In genomic region chr17:38731526-38732294, GRCh38 we compare ENCODE assay signal across 8 cellular contexts. TPM values are rescaled to one million over a fixed set of nuclear protein-coding genes. Genes with fewer than 3 reads are reported as not detected.
A peak's percentile ranks its signal among the peaks of the same experiment; 100 is the strongest.
DNase-seq lines count a peak whose midpoint lies in the region; ATAC-seq, FAIRE-seq and TF ChIP-seq lines count a peak whose summit lies in the region.

No MANE protein-coding gene starts in this region.

- FAIRE-seq in keratinocyte (lab: Jason Lieb, UNC) = no peak

- peak overlapping the region; percentile 88 for H3K4me2 ChIP-seq in keratinocyte (ENCODE audit: control insufficient read depth, extremely low read depth, insufficient read depth, low read depth, low read length)

- H3K4me1 Mint-ChIP-seq in activated CD4-positive, alpha-beta T cell treated with anti-CD3 and anti-CD28 coated beads for 36 hours = peaks cover 73% of the 10 kb centered on the region
- peaks cover 73% of the 10 kb centered on the region for H3K4me1 Mint-ChIP-seq in activated CD8-positive, alpha-beta T cell treated with anti-CD3 and anti-CD28 coated beads for 36 hours (ENCODE audit: low read depth)

- no peaks in the 10 kb centered on the region for H4K20me1 ChIP-seq in keratinocyte (ENCODE audit: control insufficient read depth, extremely low read depth, insufficient read depth, low read length)

- CTCF ChIA-PET in activated CD4-positive, alpha-beta T cell treated with anti-CD3 and anti-CD28 coated beads for 36 hours (lab: Charles Lee) = interaction anchor here (0.6 to 2.5 kb wide), 11 partner anchors 15 to 672 kb away, joined by 3 to 23 read pairs (median 4); no protein-coding TSS in a partner anchor
- CTCF ChIA-PET in activated CD8-positive, alpha-beta T cell treated with anti-CD3 and anti-CD28 coated beads for 36 hours (lab: Charles Lee) = interaction anchor here (0.8 to 9.4 kb wide), 8 partner anchors 19 to 421 kb away, joined by 3 to 160 read pairs (median 6); partner anchors contain the start of genes EPOP and PSMB3

- H3K9me1 ChIP-seq in keratinocyte (ENCODE audit: control insufficient read depth, extremely low read depth, insufficient read depth, low read length) = no peaks in the 10 kb centered on the region

- H3K79me2 ChIP-seq in keratinocyte (ENCODE audit: control insufficient read depth, insufficient read depth, low read length) = peaks cover 13% of the 10 kb centered on the region

- DNase-seq in activated CD4-positive, alpha-beta T cell treated with anti-CD3 and anti-CD28 coated beads for 36 hours = no peak
- no peak for DNase-seq in activated CD4-positive, alpha-beta T cell treated with anti-CD3 and anti-CD28 coated beads, Interleukin-2, amount 50 U/mL, for 48 hours
- DNase-seq in activated CD8-positive, alpha-beta T cell treated with anti-CD3 and anti-CD28 coated beads for 36 hours = no peak
- DNase-seq in keratinocyte (ENCODE audit: low read depth, low spot score) (no peak), testis (no peak), RKO (ENCODE audit: low spot score) (no peak), activated gamma-delta T cell treated with Interleukin-2 at 50 U/mL for 16 hours (no peak)

- H3K27me3 ChIP-seq in keratinocyte (ENCODE audit: control insufficient read depth, extremely low read depth, insufficient read depth, low read length) (no peaks in the 10 kb centered on the region), testis (no peaks in the 10 kb centered on the region)

- intact Hi-C loops in activated CD4-positive, alpha-beta T cell treated with anti-CD3 and anti-CD28 coated beads for 36 hours (cut with DNase I, micrococcal nuclease) = loop anchor here (2.0 to 10.0 kb wide), 3 partner anchors 125 to 307 kb away; partner anchors contain the start of genes ARHGAP23 (in 1 of the 2) and SRCIN1 (in 1 of the 2)
- intact Hi-C loops in activated CD8-positive, alpha-beta T cell treated with anti-CD3 and anti-CD28 coated beads for 36 hours (cut with micrococcal nuclease) = loop anchor here (5.0 kb wide), 1 partner anchor 34 kb away; no protein-coding TSS in a partner anchor
- intact Hi-C loops in testis (cut with DNase I; ENCODE audit: low total_unique reads) = loop anchor here (5.0 kb wide), 1 partner anchor 54 kb away; no protein-coding TSS in a partner anchor

- TF ChIP-seq CTCF in activated CD8-positive, alpha-beta T cell treated with anti-CD3 and anti-CD28 coated beads for 36 hours (IDR thresholded peaks at IDR 0.05) = no peak
- TF ChIP-seq CTCF in keratinocyte (optimal IDR thresholded peaks at IDR 0.05 in 1 of 3, IDR thresholded peaks at IDR 0.05 in 1 of 3, conservative IDR thresholded peaks at IDR 0.05 in 1 of 3; ENCODE audit: extremely low read depth in 1 of 3, insufficient read depth in 2 of 3, low read length in 3 of 3) (no peak), testis (IDR thresholded peaks at IDR 0.05) (no peak)

- H3K27me3 Mint-ChIP-seq in activated CD4-positive, alpha-beta T cell treated with anti-CD3 and anti-CD28 coated beads for 36 hours = no peaks in the 10 kb centered on the region
- H3K27me3 Mint-ChIP-seq in activated CD8-positive, alpha-beta T cell treated with anti-CD3 and anti-CD28 coated beads for 36 hours = no peaks in the 10 kb centered on the region

- peak overlapping the region; percentile 86 for H3K9ac ChIP-seq in keratinocyte (ENCODE audit: control insufficient read depth, extremely low read depth, insufficient read depth, low read length)

- ATAC-seq in activated CD4-positive, alpha-beta T cell treated with anti-CD3 and anti-CD28 coated beads for 36 hours = no peak
- no peak for ATAC-seq in activated CD8-positive, alpha-beta T cell treated with anti-CD3 and anti-CD28 coated beads for 36 hours
- ATAC-seq in GM21423 (IDR thresholded peaks at IDR 0.05; ENCODE audit: unreplicated experiment) = no peak

- peaks cover 24% of the 10 kb centered on the region for H3K36me3 Mint-ChIP-seq in activated CD4-positive, alpha-beta T cell treated with anti-CD3 and anti-CD28 coated beads for 36 hours (ENCODE audit: low read depth)
- H3K36me3 Mint-ChIP-seq in activated CD8-positive, alpha-beta T cell treated with anti-CD3 and anti-CD28 coated beads for 36 hours (ENCODE audit: low read depth) = peaks cover 29% of the 10 kb centered on the region

- 68 to 85% methylated on average over 5 to 8 of the region's 8 CpGs for WGBS in testis, 2 donors

- peak overlapping the region; percentile 91 for H3K4me3 Mint-ChIP-seq in activated CD4-positive, alpha-beta T cell treated with anti-CD3 and anti-CD28 coated beads for 36 hours
- peak overlapping the region; percentile 89 for H3K4me3 Mint-ChIP-seq in activated CD8-positive, alpha-beta T cell treated with anti-CD3 and anti-CD28 coated beads for 36 hours

- POLR2A ChIA-PET in activated CD4-positive, alpha-beta T cell treated with anti-CD3 and anti-CD28 coated beads for 36 hours (lab: Charles Lee) = interaction anchor here (0.6 to 1.8 kb wide), 3 partner anchors 22 to 379 kb away, joined by 3 to 6 read pairs (median 3); no protein-coding TSS in a partner anchor
- POLR2A ChIA-PET in activated CD8-positive, alpha-beta T cell treated with anti-CD3 and anti-CD28 coated beads for 36 hours (lab: Charles Lee) = interaction anchor here (0.6 to 2.5 kb wide), 15 partner anchors 9 to 65 kb away, joined by 3 to 13 read pairs (median 4); partner anchors contain the start of gene MLLT6

- H3K4me3 ChIP-seq in keratinocyte (ENCODE audit: control insufficient read depth in 2 of 3, extremely low read depth in 1 of 3, insufficient read depth in 2 of 3, low read depth in 1 of 3, low read length in 3 of 3) (peak overlapping the region in 2 of 3 experiments; percentile 95 to 99), testis (no peak overlapping the region)

- H3K27ac Mint-ChIP-seq in activated CD4-positive, alpha-beta T cell treated with anti-CD3 and anti-CD28 coated beads for 36 hours = peak overlapping the region; percentile 75
- H3K27ac Mint-ChIP-seq in activated CD8-positive, alpha-beta T cell treated with anti-CD3 and anti-CD28 coated beads for 36 hours = peak overlapping the region; percentile 94

- H3K27ac ChIP-seq in keratinocyte (ENCODE audit: control insufficient read depth, insufficient read depth, low read length) (no peak overlapping the region), testis (peak overlapping the region; percentile 39 to 89)

- H3K4me1 ChIP-seq in keratinocyte (ENCODE audit: control insufficient read depth, extremely low read depth, insufficient read depth, low read length) (peaks cover 14% of the 10 kb centered on the region), testis (peaks cover 65% of the 10 kb centered on the region)

- H2AFZ ChIP-seq in keratinocyte (ENCODE audit: control insufficient read depth, low read length) = no peak overlapping the region

- no peaks in the 10 kb centered on the region for H3K9me3 ChIP-seq in keratinocyte (ENCODE audit: control insufficient read depth, low read depth, low read length)
- no peaks in the 10 kb centered on the region for H3K9me3 ChIP-seq in testis

- dilution Hi-C loops in keratinocyte (cut with MboI; ENCODE audit: extremely low pct_ligation_motif_present, low sequenced_read_pairs) = no loop called here

- TF ChIP-seq POLR2A in testis (IDR thresholded peaks at IDR 0.05) = no peak

- no peaks in the 10 kb centered on the region for H3K9me3 Mint-ChIP-seq in activated CD4-positive, alpha-beta T cell treated with anti-CD3 and anti-CD28 coated beads for 36 hours (ENCODE audit: low read depth)
- H3K9me3 Mint-ChIP-seq in activated CD8-positive, alpha-beta T cell treated with anti-CD3 and anti-CD28 coated beads for 36 hours = no peaks in the 10 kb centered on the region

- H3K36me3 ChIP-seq in keratinocyte (ENCODE audit: control insufficient read depth in 2 of 2, extremely low read depth in 1 of 2, insufficient read depth in 2 of 2, low read length in 2 of 2) (peaks cover 15 to 23% of the 10 kb centered on the region in 2 experiments), testis (ENCODE audit: low read depth, missing control alignments) (no peaks in the 10 kb centered on the region)

RNA-seq across cellular contexts. Expression of gene CISD3, which starts 1.6 kb away (rescaled TPM):
- 10 to 100 TPM; 49.4 to 58.6 TPM for total RNA-seq in activated CD4-positive, alpha-beta T cell treated with anti-CD3 and anti-CD28 coated beads for 36 hours
- 10 to 100 TPM; 43.2 to 44.2 TPM for total RNA-seq in activated CD8-positive, alpha-beta T cell treated with anti-CD3 and anti-CD28 coated beads for 36 hours
- polyA plus RNA-seq in keratinocyte = 10.4 to 25.6 TPM (median 17.1 TPM) in 3 replicates
- 2.1 TPM for polyA plus RNA-seq in keratinocyte (2011; ENCODE audit: low read depth)
- 11.2 and 20.0 TPM in 2 replicates for polyA plus RNA-seq in keratinocyte (2011; cell fraction: cytosol; rRNA removed)
- polyA plus RNA-seq in keratinocyte (2011; cell fraction: nucleus; rRNA removed) = 4.3 and 4.5 TPM in 2 replicates
- 15.6 and 35.2 TPM in 2 replicates for polyA plus RNA-seq in keratinocyte (2012; ENCODE audit: low replicate concordance)
- 4.9 to 16.3 TPM (median 5.5 TPM) in 3 replicates for polyA minus RNA-seq in keratinocyte
- polyA minus RNA-seq in keratinocyte (2011; cell fraction: cytosol; rRNA and poly(A)+ RNA removed) = 12.9 TPM
- polyA minus RNA-seq in keratinocyte (2011; cell fraction: nucleus; rRNA and poly(A)+ RNA removed) = 1.7 and 2.9 TPM in 2 replicates
- 10 to 100 TPM; 13.9 to 14.3 TPM for total RNA-seq in testis
- polyA plus RNA-seq in testis (ENCODE audit: insufficient read depth, low read depth, low replicate concordance) = 25.7 TPM

RNA-seq across cellular contexts. Expression of gene PCGF2, which starts 16.4 kb away (rescaled TPM):
- total RNA-seq in activated CD4-positive, alpha-beta T cell treated with anti-CD3 and anti-CD28 coated beads for 36 hours = 1 to 10 TPM; 1.6 to 1.7 TPM
- total RNA-seq in activated CD8-positive, alpha-beta T cell treated with anti-CD3 and anti-CD28 coated beads for 36 hours = 1 to 10 TPM in 1 of 2 experiments, under 1 TPM in 1; 0.50 to 1.2 TPM
- 3.3 to 6.9 TPM (median 4.1 TPM) in 3 replicates for polyA plus RNA-seq in keratinocyte
- polyA plus RNA-seq in keratinocyte (2011; ENCODE audit: low read depth) = 14.1 TPM
- 6.6 and 11.6 TPM in 2 replicates for polyA plus RNA-seq in keratinocyte (2011; cell fraction: cytosol; rRNA removed)
- 10.1 and 12.5 TPM in 2 replicates for polyA plus RNA-seq in keratinocyte (2011; cell fraction: nucleus; rRNA removed)
- polyA plus RNA-seq in keratinocyte (2012; ENCODE audit: low replicate concordance) = 14.9 and 19.0 TPM in 2 replicates
- polyA minus RNA-seq in keratinocyte = 3.1 to 24.6 TPM (median 5.8 TPM) in 3 replicates
- 15.5 TPM for polyA minus RNA-seq in keratinocyte (2011; cell fraction: cytosol; rRNA and poly(A)+ RNA removed)
- 3.2 and 6.3 TPM in 2 replicates for polyA minus RNA-seq in keratinocyte (2011; cell fraction: nucleus; rRNA and poly(A)+ RNA removed)
- total RNA-seq in testis = 10 to 100 TPM in 1 of 2 donors, 1 to 10 TPM in 1; 8.1 to 20.9 TPM
- 21.2 TPM for polyA plus RNA-seq in testis (ENCODE audit: insufficient read depth, low read depth, low replicate concordance)

RNA-seq across cellular contexts. Expression of gene PSMB3, which starts 20.8 kb away (rescaled TPM):
- total RNA-seq in activated CD4-positive, alpha-beta T cell treated with anti-CD3 and anti-CD28 coated beads for 36 hours = 100 to 1,000 TPM; 337 to 396 TPM
- 100 to 1,000 TPM; 275 to 279 TPM for total RNA-seq in activated CD8-positive, alpha-beta T cell treated with anti-CD3 and anti-CD28 coated beads for 36 hours
- polyA plus RNA-seq in keratinocyte = 294 to 346 TPM (median 316 TPM) in 3 replicates
- 56.5 TPM for polyA plus RNA-seq in keratinocyte (2011; ENCODE audit: low read depth)
- polyA plus RNA-seq in keratinocyte (2011; cell fraction: cytosol; rRNA removed) = 303 and 332 TPM in 2 replicates
- polyA plus RNA-seq in keratinocyte (2011; cell fraction: nucleus; rRNA removed) = 227 and 268 TPM in 2 replicates
- polyA plus RNA-seq in keratinocyte (2012; ENCODE audit: low replicate concordance) = 178 and 256 TPM in 2 replicates
- polyA minus RNA-seq in keratinocyte = 224 to 376 TPM (median 273 TPM) in 3 replicates
- 175 TPM for polyA minus RNA-seq in keratinocyte (2011; cell fraction: cytosol; rRNA and poly(A)+ RNA removed)
- polyA minus RNA-seq in keratinocyte (2011; cell fraction: nucleus; rRNA and poly(A)+ RNA removed) = 65.1 and 65.2 TPM in 2 replicates
- total RNA-seq in testis = 100 to 1,000 TPM; 111 to 113 TPM
- polyA plus RNA-seq in testis (ENCODE audit: insufficient read depth, low read depth, low replicate concordance) = 144 TPM

RNA-seq across cellular contexts. Expression of gene MLLT6, which starts 26.6 kb away (rescaled TPM):
- 100 to 1,000 TPM; 168 to 174 TPM for total RNA-seq in activated CD4-positive, alpha-beta T cell treated with anti-CD3 and anti-CD28 coated beads for 36 hours
- 100 to 1,000 TPM; 145 to 148 TPM for total RNA-seq in activated CD8-positive, alpha-beta T cell treated with anti-CD3 and anti-CD28 coated beads for 36 hours
- 17.4 to 18.1 TPM (median 17.7 TPM) in 3 replicates for polyA plus RNA-seq in keratinocyte
- 20.2 TPM for polyA plus RNA-seq in keratinocyte (2011; ENCODE audit: low read depth)
- polyA plus RNA-seq in keratinocyte (2011; cell fraction: cytosol; rRNA removed) = 7.7 and 11.0 TPM in 2 replicates
- 46.1 and 53.2 TPM in 2 replicates for polyA plus RNA-seq in keratinocyte (2011; cell fraction: nucleus; rRNA removed)
- 14.3 and 16.5 TPM in 2 replicates for polyA plus RNA-seq in keratinocyte (2012; ENCODE audit: low replicate concordance)
- polyA minus RNA-seq in keratinocyte = 23.1 to 34.2 TPM (median 24.0 TPM) in 3 replicates
- polyA minus RNA-seq in keratinocyte (2011; cell fraction: cytosol; rRNA and poly(A)+ RNA removed) = 28.6 TPM
- polyA minus RNA-seq in keratinocyte (2011; cell fraction: nucleus; rRNA and poly(A)+ RNA removed) = 25.5 and 29.3 TPM in 2 replicates
- 100 to 1,000 TPM; 157 to 176 TPM for total RNA-seq in testis
- polyA plus RNA-seq in testis (ENCODE audit: insufficient read depth, low read depth, low replicate concordance) = 86.9 TPM

RNA-seq across cellular contexts. Expression of gene EPOP, which starts 57.0 kb away (rescaled TPM):
- total RNA-seq in activated CD4-positive, alpha-beta T cell treated with anti-CD3 and anti-CD28 coated beads for 36 hours = 10 to 100 TPM; 31.8 to 37.3 TPM
- total RNA-seq in activated CD8-positive, alpha-beta T cell treated with anti-CD3 and anti-CD28 coated beads for 36 hours = 10 to 100 TPM; 31.8 to 32.2 TPM
- polyA plus RNA-seq in keratinocyte (2.1 to 4.4 TPM (median 3.2 TPM) in 3 replicates), testis (ENCODE audit: insufficient read depth, low read depth, low replicate concordance) (18.6 TPM)
- 2.2 TPM for polyA plus RNA-seq in keratinocyte (2011; ENCODE audit: low read depth)
- polyA plus RNA-seq in keratinocyte (2011; cell fraction: cytosol; rRNA removed) = 3.9 and 6.1 TPM in 2 replicates
- polyA plus RNA-seq in keratinocyte (2011; cell fraction: nucleus; rRNA removed) = 3.5 and 4.5 TPM in 2 replicates
- polyA plus RNA-seq in keratinocyte (2012; ENCODE audit: low replicate concordance) = 6.7 and 8.6 TPM in 2 replicates
- 1.4 to 3.8 TPM (median 2.2 TPM) in 3 replicates for polyA minus RNA-seq in keratinocyte
- polyA minus RNA-seq in keratinocyte (2011; cell fraction: cytosol; rRNA and poly(A)+ RNA removed) = 5.9 TPM
- 1.9 and 2.6 TPM in 2 replicates for polyA minus RNA-seq in keratinocyte (2011; cell fraction: nucleus; rRNA and poly(A)+ RNA removed)
- total RNA-seq in testis = 10 to 100 TPM; 16.8 to 19.4 TPM

Comparison
In these comparisons a context has a peak if more than half of its experiments do, and no peak if none do; other contexts are left out.
1. H3K4me3 ChIP-seq: peak in keratinocyte (2 of 3); none in testis (0 of 2).